ENCODE assay signal across 1 cellular context in the genomic region with DNA sequence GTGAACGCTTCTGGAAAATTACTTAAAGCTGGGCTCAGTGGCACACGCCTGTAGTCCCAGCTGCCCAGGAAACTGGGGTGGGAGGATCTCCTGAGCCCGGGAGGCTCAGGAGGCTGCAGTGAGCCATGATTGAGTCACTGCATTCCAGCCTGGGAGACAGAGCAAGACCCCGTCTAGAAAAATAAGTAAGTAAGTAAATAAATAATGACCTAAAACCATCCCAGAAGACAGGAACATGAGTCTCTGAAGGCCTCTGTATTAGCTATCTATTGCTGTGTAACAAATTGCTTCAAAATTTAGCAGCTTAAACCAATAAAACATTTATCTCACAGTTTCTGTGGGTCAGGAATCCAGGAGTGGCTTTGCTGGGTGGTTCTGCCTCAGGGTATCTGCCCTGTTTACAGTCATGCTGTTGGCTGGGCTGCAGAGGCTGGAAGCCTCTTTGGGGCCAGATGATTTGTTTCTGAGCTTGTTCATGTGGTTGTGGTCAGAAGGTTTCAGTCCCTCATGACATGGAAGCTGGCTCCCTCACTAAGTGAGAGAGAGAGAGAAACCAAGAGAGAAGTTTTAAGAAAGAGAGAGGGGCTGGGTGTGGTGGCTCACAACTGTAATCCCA.
TF ChIP-seq lines count a peak whose summit lies in the region.

No MANE protein-coding gene starts in this region.

TF ChIP-seq in A549, 52 proteins besides CTCF, POLR2A, EP300 and RAD21 (continued from another document):
- TF ChIP-seq RFX5 (IDR thresholded peaks at IDR 0.05) (no peak), SMC3 (IDR thresholded peaks at IDR 0.05) (peak; percentile 28; the same call in 2 of the 3 replicates)
